Comparison of ENCODE assay signal across 18 cellular contexts in genomic region chr5:95930141-95930540, GRCh38. TPM values are rescaled to one million over a fixed set of nuclear protein-coding genes. Genes with fewer than 3 reads are reported as not detected.
DNase-seq lines count a peak whose midpoint lies in the region; ATAC-seq, FAIRE-seq and TF ChIP-seq lines count a peak whose summit lies in the region.
"Had no signal": no experiment of that assay in that cellular context is flagged by ENCODE, and none has a peak within 500 bp of the region (broad histone marks: within the 10 kb centered on the region; RNA-seq: fewer than 3 reads in every experiment).

No MANE protein-coding gene starts in this region.

- no peak for DNase-seq in H54 (ENCODE audit: insufficient read length, low spot score)
- DNase-seq in WTC11 (ENCODE audit: low spot score), result no peak
- peak; percentile 66 for DNase-seq in osteoblast (ENCODE audit: insufficient read length, low spot score, missing footprints)
- no peak for DNase-seq in AG08396 (ENCODE audit: low spot score)
- DNase-seq in NCI-H1436 (lab: John Stamatoyannopoulos, UW), result no peak
- DNase-seq: Calu3; CD4-positive, alpha-beta memory T cell; Karpas-422; MG63; NCI-H1092 treated with DMSO at 0.1 percent for 48 hours; NCI-H1694; NCI-H524; SHP77 treated with DMSO at 0.1 percent for 48 hours had no signal

- H3K4me1 Mint-ChIP-seq in WTC11, result peaks cover 15% of the 10 kb centered on the region

- no peak overlapping the region for H3K4me3 Mint-ChIP-seq in WTC11
- H3K4me3 Mint-ChIP-seq: CD4-positive, alpha-beta memory T cell had no signal

- H3K27me3 Mint-ChIP-seq in WTC11 (ENCODE audit: low read depth), result no peaks in the 10 kb centered on the region
- H3K27me3 Mint-ChIP-seq: CD4-positive, alpha-beta memory T cell had no signal

- no peaks in the 10 kb centered on the region for H3K9me3 ChIP-seq in osteoblast (ENCODE audit: low read depth, low read length)
- H3K9me3 ChIP-seq: MG63 had no signal

- H2AFZ ChIP-seq in osteoblast (ENCODE audit: low read length), result no peak overlapping the region

- H3K36me3 ChIP-seq in osteoblast (ENCODE audit: insufficient read depth, low read length), result peaks cover 6% of the 10 kb centered on the region

- H3K79me2 ChIP-seq in osteoblast (ENCODE audit: insufficient read depth, low read length), result peaks cover 93% of the 10 kb centered on the region

- ATAC-seq in WTC11, result no peak
- no peak for ATAC-seq in HG02884 (IDR thresholded peaks at IDR 0.05; ENCODE audit: unreplicated experiment)
- ATAC-seq: HCT116, SK-N-SH treated with all-trans-retinoic acid at 6 μM for 48 hours had no signal

- peaks cover 21% of the 10 kb centered on the region for H3K4me1 ChIP-seq in osteoblast (ENCODE audit: insufficient read depth, low read length)

- no peaks in the 10 kb centered on the region for H3K36me3 Mint-ChIP-seq in WTC11

- TF ChIP-seq CTCF in 22Rv1 (IDR thresholded peaks at IDR 0.05) (no peak), WTC11 (IDR thresholded peaks at IDR 0.05) (no peak), osteoblast (IDR thresholded peaks at IDR 0.05; ENCODE audit: extremely low read depth, low read depth, low read length) (no peak)

- peaks cover 3% of the 10 kb centered on the region for H3K9me3 Mint-ChIP-seq in WTC11
- H3K9me3 Mint-ChIP-seq: CD4-positive, alpha-beta memory T cell had no signal

- CTCF ChIA-PET in WTC11 (lab: Charles Lee), result no interaction called here

- POLR2A ChIA-PET in WTC11 (lab: Charles Lee), result no interaction called here

- H3K4me2 ChIP-seq in osteoblast (ENCODE audit: insufficient read depth, low read length), result no peak overlapping the region

- TF ChIP-seq POLR2A in H54 (IDR thresholded peaks at IDR 0.05; ENCODE audit: low read depth, low read length), result no peak

- H3K27me3 ChIP-seq in osteoblast (ENCODE audit: insufficient read depth, low read length), result no peaks in the 10 kb centered on the region
- H3K27me3 ChIP-seq: MG63 had no signal

- H3K27ac Mint-ChIP-seq in WTC11, result peak overlapping the region; percentile 33; the same call in 1 of the 2 replicates
- H3K27ac Mint-ChIP-seq: CD4-positive, alpha-beta memory T cell had no signal

- peak overlapping the region; percentile 20; the same call in 1 of the 2 replicates for H3K27ac ChIP-seq in 22Rv1
- peak overlapping the region; percentile 12 for H3K27ac ChIP-seq in osteoblast (ENCODE audit: low read depth, low read length)

- peaks cover 26% of the 10 kb centered on the region for H4K20me1 ChIP-seq in osteoblast (ENCODE audit: insufficient read depth, low read length)

- peak; percentile 48 for FAIRE-seq in H54 (lab: Jason Lieb, UNC)
- FAIRE-seq: RCC 7860 had no signal

- H3K4me3 ChIP-seq in osteoblast (ENCODE audit: insufficient read depth, low read length), result no peak overlapping the region
- H3K4me3 ChIP-seq: MG63 had no signal

TF ChIP-seq in WTC11, 78 proteins besides CTCF, POLR2A, EP300 and RAD21:
- no peak for TF ChIP-seq PRRX2 (CRISPR knock-in tag; IDR thresholded peaks at IDR 0.05)
- TF ChIP-seq AFF4 (CRISPR knock-in tag; IDR thresholded peaks at IDR 0.05; ENCODE audit: borderline replicate concordance), result no peak
- TF ChIP-seq ARID4B (CRISPR knock-in tag; IDR thresholded peaks at IDR 0.05; ENCODE audit: borderline replicate concordance), result no peak
- no peak for TF ChIP-seq TCF7 (CRISPR knock-in tag; IDR thresholded peaks at IDR 0.05; ENCODE audit: low read depth)
- no peak for TF ChIP-seq GRHL2 (CRISPR knock-in tag; IDR thresholded peaks at IDR 0.05; ENCODE audit: insufficient replicate concordance, severe bottlenecking)
- TF ChIP-seq ATF1 (CRISPR knock-in tag; IDR thresholded peaks at IDR 0.05), result no peak
- TF ChIP-seq ETV6 (CRISPR knock-in tag; IDR thresholded peaks at IDR 0.05), result no peak
- TF ChIP-seq AR (CRISPR knock-in tag; IDR thresholded peaks at IDR 0.05), result no peak
- TF ChIP-seq CREM (CRISPR knock-in tag; IDR thresholded peaks at IDR 0.05), result no peak
- no peak for TF ChIP-seq TEAD1 (CRISPR knock-in tag; IDR thresholded peaks at IDR 0.05)
- TF ChIP-seq KAT7 (CRISPR knock-in tag; IDR thresholded peaks at IDR 0.05; ENCODE audit: borderline replicate concordance), result no peak

RNA-seq across cellular contexts. Expression of gene ELL2, which starts 31.5 kb away (rescaled TPM):
- 20.5 to 24.4 TPM (median 23.9 TPM) in 3 replicates for total RNA-seq in WTC11 (2021)
- total RNA-seq in osteoblast, result 113 and 123 TPM in 2 replicates
